ENCODE assay signal across 23 cellular contexts in genomic region chr14:45149602-45150001, GRCh38.
"Had no signal": no experiment of that assay in that cellular context is flagged by ENCODE, and none has a peak within 500 bp of the region (broad histone marks: within the 10 kb centered on the region; RNA-seq: fewer than 3 reads in every experiment).

No MANE protein-coding gene starts in this region.

- DNase-seq: cortex of kidney; foreskin fibroblast; gastrocnemius medialis; head of caudate nucleus; left ventricle myocardium superior; lower lobe of right lung; naive thymus-derived CD8-positive, alpha-beta T cell; occipital lobe; ovary; posterior cingulate gyrus; retina; stimulated activated CD4-positive, alpha-beta T cell treated with anti-CD3 and anti-CD28 coated beads, Interleukin-12 subunit alpha, Interleukin-12 subunit beta, amount 100 ng/mL, for 4 hours; stimulated activated CD4-positive, alpha-beta T cell treated with anti-CD3 and anti-CD28 coated beads, Interleukin-2, amount 100 ng/mL, for 24 hours; stimulated activated CD4-positive, alpha-beta T cell treated with anti-CD3 and anti-CD28 coated beads, Interleukin-4, amount 100 ng/mL, for 24 hours; stimulated activated naive CD4-positive, alpha-beta T cell treated with Interleukin-2 at 50 U/mL for 16 hours; stomach; thyroid gland; trophoblast cell had no signal

- H3K36me3 ChIP-seq: gastrocnemius medialis, lower lobe of right lung, ovary, thyroid gland had no signal

- H3K4me1 Mint-ChIP-seq: stimulated activated effector memory CD8-positive, alpha-beta T cell treated with anti-CD3 and anti-CD28 coated beads, Interleukin-12 subunit alpha, Interleukin-12 subunit beta, amount 100 ng/mL, for 72 hours had no signal

- H3K27ac ChIP-seq: epithelial cell of prostate, gastrocnemius medialis, lower lobe of right lung, ovary, stomach, thyroid gland had no signal

- H3K4me3 Mint-ChIP-seq: naive thymus-derived CD8-positive, alpha-beta T cell; stimulated activated effector memory CD8-positive, alpha-beta T cell treated with anti-CD3 and anti-CD28 coated beads, Interleukin-12 subunit alpha, Interleukin-12 subunit beta, amount 100 ng/mL, for 72 hours had no signal

- H3K4me2 ChIP-seq: smooth muscle cell had no signal

- H3K9me3 ChIP-seq: gastrocnemius medialis, lower lobe of right lung, ovary, stomach, thyroid gland had no signal

- H3K27me3 ChIP-seq: gastrocnemius medialis, ovary, stomach, thyroid gland had no signal

- H3K9me3 Mint-ChIP-seq: naive thymus-derived CD8-positive, alpha-beta T cell; stimulated activated effector memory CD8-positive, alpha-beta T cell treated with anti-CD3 and anti-CD28 coated beads, Interleukin-12 subunit alpha, Interleukin-12 subunit beta, amount 100 ng/mL, for 72 hours had no signal

- H3K27me3 Mint-ChIP-seq: naive thymus-derived CD8-positive, alpha-beta T cell had no signal

- H3K4me3 ChIP-seq: gastrocnemius medialis, lower lobe of right lung, ovary, smooth muscle cell, stomach, thyroid gland had no signal

- H3K27ac Mint-ChIP-seq: stimulated activated effector memory CD8-positive, alpha-beta T cell treated with anti-CD3 and anti-CD28 coated beads, Interleukin-12 subunit alpha, Interleukin-12 subunit beta, amount 100 ng/mL, for 72 hours had no signal

- H3K4me1 ChIP-seq: gastrocnemius medialis, lower lobe of right lung, stomach, thyroid gland had no signal

- ATAC-seq: esophagus mucosa; gastrocnemius medialis; left ventricle myocardium superior; lower lobe of right lung; naive thymus-derived CD8-positive, alpha-beta T cell; sciatic nerve; stimulated activated effector memory CD8-positive, alpha-beta T cell treated with anti-CD3 and anti-CD28 coated beads, Interleukin-12 subunit alpha, Interleukin-12 subunit beta, amount 100 ng/mL, for 72 hours had no signal
